ENCODE assay signal across 21 cellular contexts in genomic region chr4:188660796-188661195, GRCh38.
A peak's percentile ranks its signal among the peaks of the same experiment; 100 is the strongest.
DNase-seq lines count a peak whose midpoint lies in the region; TF ChIP-seq lines count a peak whose summit lies in the region.
"Had no signal": no experiment of that assay in that cellular context is flagged by ENCODE, and none has a peak within 500 bp of the region (broad histone marks: within the 10 kb centered on the region; RNA-seq: fewer than 3 reads in every experiment).

No MANE protein-coding gene starts in this region.

- no peaks in the 10 kb centered on the region for H3F3A ChIP-seq in neural progenitor cell (ENCODE audit: low read depth)

- TF ChIP-seq CTCF in glutamatergic neuron (IDR thresholded peaks at IDR 0.05; ENCODE audit: partially characterized antibody, unreplicated experiment) (no peak), neural progenitor cell (IDR thresholded peaks at IDR 0.05) (no peak)

- H3K9me3 ChIP-seq in BLaER1 treated with 17β-estradiol and CSF1 and Interleukin-3, amounts not matched to agents 10 nM and 100 nM (replicated peaks in 1 of 11), result peaks cover 9 to 21% (median 10%) of the 10 kb centered on the region in 11 experiments
- no peaks in the 10 kb centered on the region for H3K9me3 ChIP-seq in SJCRH30 (replicated peaks)
- no peaks in the 10 kb centered on the region for H3K9me3 ChIP-seq in neural progenitor cell (ENCODE audit: low read depth)
- H3K9me3 ChIP-seq: A549, gastrocnemius medialis had no signal

- H3K4me1 ChIP-seq in BLaER1 treated with 17β-estradiol and CSF1 and Interleukin-3, amounts not matched to agents 10 nM and 100 nM, result peaks cover 0 to 10% (median 4%) of the 10 kb centered on the region in 10 experiments; a peak in 5 of 20 replicates
- no peaks in the 10 kb centered on the region for H3K4me1 ChIP-seq in SJCRH30
- H3K4me1 ChIP-seq in neural progenitor cell, result peaks cover 8% of the 10 kb centered on the region
- H3K4me1 ChIP-seq: A549, gastrocnemius medialis had no signal

- peak overlapping the region in 7 of 11 experiments; percentile 5 to 63 (median 36); a peak in 11 of 22 replicates for H3K4me2 ChIP-seq in BLaER1 treated with 17β-estradiol and CSF1 and Interleukin-3, amounts not matched to agents 10 nM and 100 nM
- H3K4me2 ChIP-seq in neural progenitor cell, result no peak overlapping the region
- H3K4me2 ChIP-seq: A549 had no signal

- DNase-seq in SJCRH30, result peak; percentile 5 to 32
- peak; percentile 32 for DNase-seq in glutamatergic neuron
- DNase-seq in neural progenitor cell (ENCODE audit: low spot score), result no peak
- DNase-seq in NCI-H187 (lab: John Stamatoyannopoulos, UW), result no peak
- DNase-seq in OCI-M2 (lab: John Stamatoyannopoulos, UW; ENCODE audit: unreplicated experiment), result no peak
- no peak for DNase-seq in NCI-H1694 (lab: John Stamatoyannopoulos, UW)
- DNase-seq in activated naive CD4-positive, alpha-beta T cell treated with anti-CD3 and anti-CD28 coated beads, Interleukin-2, amount 10 ng/mL, durations not matched to agents 7 days and 5 days, result no peak
- DNase-seq: activated CD8-positive, alpha-beta T cell treated with anti-CD3 and anti-CD28 coated beads, Interleukin-2, amount 10 ng/mL, durations not matched to agents 7 days and 5 days; activated naive CD4-positive, alpha-beta T cell; activated T-cell treated with anti-CD3 and anti-CD28 coated beads, Interleukin-2, amount 50 U/mL, for 1 hour; amniotic stem cell; DMS 273 treated with DMSO at 0.1 percent for 48 hours; erythroblast; gastrocnemius medialis; left colon; NK-92 treated with Interleukin-12 subunit alpha and Interleukin-12 subunit beta, amount 100 ng/mL, for 24 hours had no signal

- H3K4me1 Mint-ChIP-seq in glutamatergic neuron (ENCODE audit: low read depth, unreplicated experiment) (peaks cover 9% of the 10 kb centered on the region), neural progenitor cell (no peaks in the 10 kb centered on the region)
- no peaks in the 10 kb centered on the region for H3K4me1 Mint-ChIP-seq in activated naive CD4-positive, alpha-beta T cell treated with anti-CD3 and anti-CD28 coated beads, Interleukin-2, amount 10 ng/mL, durations not matched to agents 7 days and 5 days
- H3K4me1 Mint-ChIP-seq: IgD-negative memory B cell had no signal

- no peaks in the 10 kb centered on the region for H4K20me1 ChIP-seq in BLaER1 treated with 17β-estradiol and CSF1 and Interleukin-3, amounts not matched to agents 10 nM and 100 nM
- no peaks in the 10 kb centered on the region for H4K20me1 ChIP-seq in neural progenitor cell (ENCODE audit: low read depth)

- H3K4me3 ChIP-seq in BLaER1 treated with 17β-estradiol and CSF1 and Interleukin-3, amounts not matched to agents 10 nM and 100 nM, result no peak overlapping the region
- H3K4me3 ChIP-seq in SJCRH30, result no peak overlapping the region
- no peak overlapping the region for H3K4me3 ChIP-seq in neural progenitor cell
- H3K4me3 ChIP-seq: A549, gastrocnemius medialis had no signal

- CTCF ChIA-PET in activated naive CD4-positive, alpha-beta T cell treated with anti-CD3 and anti-CD28 coated beads, Interleukin-2, amount 10 ng/mL, durations not matched to agents 7 days and 5 days (lab: Charles Lee), result no interaction called here

- H3K9ac ChIP-seq in BLaER1 treated with 17β-estradiol and CSF1 and Interleukin-3, amounts not matched to agents 10 nM and 100 nM, result no peak overlapping the region
- no peak overlapping the region for H3K9ac ChIP-seq in neural progenitor cell

- peak overlapping the region; percentile 73 for H2AFZ ChIP-seq in neural progenitor cell (replicated peaks)

- no peaks in the 10 kb centered on the region for H3K79me2 ChIP-seq in neural progenitor cell (ENCODE audit: low read depth)

- H3K27ac Mint-ChIP-seq in glutamatergic neuron (ENCODE audit: unreplicated experiment) (peak overlapping the region; percentile 7), neural progenitor cell (no peak overlapping the region)
- no peak overlapping the region for H3K27ac Mint-ChIP-seq in activated naive CD4-positive, alpha-beta T cell treated with anti-CD3 and anti-CD28 coated beads, Interleukin-2, amount 10 ng/mL, durations not matched to agents 7 days and 5 days
- H3K27ac Mint-ChIP-seq: activated CD8-positive, alpha-beta T cell treated with anti-CD3 and anti-CD28 coated beads, Interleukin-2, amount 10 ng/mL, durations not matched to agents 7 days and 5 days; IgD-negative memory B cell; natural killer cell treated with Interleukin-12 subunit alpha and Interleukin-12 subunit beta and Interleukin-15 and Interleukin-18, amount 100 ng/mL, for 72 hours had no signal

- H3K9me3 Mint-ChIP-seq in glutamatergic neuron (ENCODE audit: unreplicated experiment) (no peaks in the 10 kb centered on the region), neural progenitor cell (no peaks in the 10 kb centered on the region)
- peaks cover 31% of the 10 kb centered on the region for H3K9me3 Mint-ChIP-seq in activated naive CD4-positive, alpha-beta T cell treated with anti-CD3 and anti-CD28 coated beads, Interleukin-2, amount 10 ng/mL, durations not matched to agents 7 days and 5 days

- H3K36me3 ChIP-seq in BLaER1 treated with 17β-estradiol and CSF1 and Interleukin-3, amounts not matched to agents 10 nM and 100 nM, result no peaks in the 10 kb centered on the region
- H3K36me3 ChIP-seq in SJCRH30, result no peaks in the 10 kb centered on the region
- no peaks in the 10 kb centered on the region for H3K36me3 ChIP-seq in neural progenitor cell
- H3K36me3 ChIP-seq: gastrocnemius medialis had no signal

- H3K36me3 Mint-ChIP-seq in glutamatergic neuron (ENCODE audit: unreplicated experiment) (no peaks in the 10 kb centered on the region), neural progenitor cell (no peaks in the 10 kb centered on the region)
- no peaks in the 10 kb centered on the region for H3K36me3 Mint-ChIP-seq in activated naive CD4-positive, alpha-beta T cell treated with anti-CD3 and anti-CD28 coated beads, Interleukin-2, amount 10 ng/mL, durations not matched to agents 7 days and 5 days

- no peaks in the 10 kb centered on the region for H3K27me3 ChIP-seq in BLaER1 treated with 17β-estradiol and CSF1 and Interleukin-3, amounts not matched to agents 10 nM and 100 nM
- no peaks in the 10 kb centered on the region for H3K27me3 ChIP-seq in SJCRH30
- no peaks in the 10 kb centered on the region for H3K27me3 ChIP-seq in neural progenitor cell
- H3K27me3 ChIP-seq: gastrocnemius medialis had no signal

- H3K27ac ChIP-seq in BLaER1 treated with 17β-estradiol and CSF1 and Interleukin-3, amounts not matched to agents 10 nM and 100 nM, result no peak overlapping the region
- H3K27ac ChIP-seq in SJCRH30, result no peak overlapping the region
- H3K27ac ChIP-seq in neural progenitor cell, result no peak overlapping the region
- H3K27ac ChIP-seq: A549, gastrocnemius medialis, RWPE1 had no signal

- H3K4me3 Mint-ChIP-seq in glutamatergic neuron (ENCODE audit: unreplicated experiment), result no peak overlapping the region
- H3K4me3 Mint-ChIP-seq in neural progenitor cell, result no peak overlapping the region
- no peak overlapping the region for H3K4me3 Mint-ChIP-seq in activated naive CD4-positive, alpha-beta T cell treated with anti-CD3 and anti-CD28 coated beads, Interleukin-2, amount 10 ng/mL, durations not matched to agents 7 days and 5 days
- H3K4me3 Mint-ChIP-seq: activated CD8-positive, alpha-beta T cell treated with anti-CD3 and anti-CD28 coated beads, Interleukin-2, amount 10 ng/mL, durations not matched to agents 7 days and 5 days; IgD-negative memory B cell; natural killer cell treated with Interleukin-12 subunit alpha and Interleukin-12 subunit beta and Interleukin-15 and Interleukin-18, amount 100 ng/mL, for 72 hours had no signal

- H3K27me3 Mint-ChIP-seq in glutamatergic neuron (ENCODE audit: unreplicated experiment), result no peaks in the 10 kb centered on the region
- no peaks in the 10 kb centered on the region for H3K27me3 Mint-ChIP-seq in neural progenitor cell (ENCODE audit: insufficient read depth, low read depth)
- H3K27me3 Mint-ChIP-seq in activated naive CD4-positive, alpha-beta T cell treated with anti-CD3 and anti-CD28 coated beads, Interleukin-2, amount 10 ng/mL, durations not matched to agents 7 days and 5 days, result no peaks in the 10 kb centered on the region
- H3K27me3 Mint-ChIP-seq: IgD-negative memory B cell; natural killer cell treated with Interleukin-12 subunit alpha and Interleukin-12 subunit beta and Interleukin-15 and Interleukin-18, amount 100 ng/mL, for 72 hours had no signal

Comparison
In these comparisons a context has a peak if more than half of its experiments do, and no peak if none do; other contexts are left out.
1. DNase-seq: peak in SJCRH30 (2 of 2) and glutamatergic neuron (single experiment); none in neural progenitor cell (single experiment), NCI-H187 (0 of 2), OCI-M2 (single experiment), NCI-H1694 (single experiment) and activated naive CD4-positive, alpha-beta T cell treated with anti-CD3 and anti-CD28 coated beads, Interleukin-2, amount 10 ng/mL, durations not matched to agents 7 days and 5 days (single experiment).